In the genomic region with DNA sequence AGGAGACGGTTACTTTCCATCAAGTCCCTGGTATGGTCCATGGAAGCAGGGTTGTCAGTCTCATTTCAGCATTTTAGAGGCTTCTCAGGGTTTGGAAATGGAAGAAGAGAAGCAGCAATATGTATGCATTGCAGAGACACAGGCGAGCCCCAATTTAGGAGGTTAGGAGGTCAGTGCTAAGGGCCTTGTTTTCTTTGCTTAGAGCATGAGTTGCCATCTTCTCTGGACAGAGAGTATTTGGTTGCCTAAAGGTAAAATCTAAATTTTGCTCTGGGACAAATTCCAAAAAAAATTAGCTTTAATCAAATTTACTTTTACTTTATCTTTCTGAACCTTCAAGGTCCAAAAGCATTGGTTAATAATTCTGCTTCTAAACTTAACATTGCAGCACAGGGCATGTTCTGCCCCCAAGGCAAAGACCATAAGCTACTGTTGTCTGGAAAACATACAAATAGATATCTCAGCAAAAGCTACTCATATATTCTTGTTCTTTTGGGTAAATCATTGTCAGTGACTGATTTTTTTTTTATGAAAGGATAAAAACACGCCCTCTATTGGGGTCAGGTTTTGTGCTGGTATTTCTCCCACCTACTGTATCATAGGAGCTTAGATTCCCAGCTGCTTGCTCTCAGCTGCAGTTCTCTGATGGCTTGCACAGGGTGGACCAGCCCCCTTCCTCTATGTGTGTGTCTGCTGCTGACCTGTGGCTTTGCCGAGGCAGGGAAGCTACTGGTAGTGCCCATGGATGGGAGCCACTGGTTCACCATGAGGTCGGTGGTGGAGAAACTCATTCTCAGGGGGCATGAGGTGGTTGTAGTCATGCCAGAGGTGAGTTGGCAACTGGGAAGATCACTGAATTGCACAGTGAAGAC, we compare ENCODE assay signal across 33 cellular contexts. TPM values are rescaled to one million over a fixed set of nuclear protein-coding genes. Genes with fewer than 3 reads are reported as not detected.
"Had no signal": no experiment of that assay in that cellular context is flagged by ENCODE, and none has a peak within 500 bp of the region (broad histone marks: within the 10 kb centered on the region; RNA-seq: fewer than 3 reads in every experiment).

UGT1A9 (plus strand) TSS at position 609 of the 872 bp plus-strand sequence; CDS start at position 646, 37 bp downstream.

- H2AFZ ChIP-seq: parathyroid adenoma had no signal

- ATAC-seq: esophagus mucosa; gastrocnemius medialis; left colon; mucosa of descending colon; natural killer cell treated with Interleukin-12 subunit alpha and Interleukin-12 subunit beta and Interleukin-15 and Interleukin-18, amount 100 ng/mL, for 72 hours; stimulated activated memory B cell treated with anti-CD40 and anti-IgM and Interleukin-4, amounts not matched to agents 10 μg/mL and 1 μg/mL and 100 μg/mL, for 72 hours; stimulated activated naive CD8-positive, alpha-beta T cell treated with anti-CD3 and anti-CD28 coated beads, Interleukin-15, Interleukin-2, amounts not matched to agents 100 U/mL and 50 U/mL, for 24 hours had no signal

- DNase-seq: dorsolateral prefrontal cortex; effector CD4-positive, alpha-beta T cell; foreskin fibroblast; gastrocnemius medialis; head of caudate nucleus; left colon; mesenchymal stem cell; mucosa of descending colon; naive B cell; spleen; stimulated activated CD4-positive, alpha-beta T cell treated with anti-CD3 and anti-CD28 coated beads, Interleukin-4, amount 100 ng/mL, for 4 hours; stimulated activated naive CD8-positive, alpha-beta T cell treated with anti-CD3 and anti-CD28 coated beads, Interleukin-15, Interleukin-2, amounts not matched to agents 100 U/mL and 50 U/mL, for 24 hours; substantia nigra; testis; tibial artery; upper lobe of left lung; uterus had no signal

- H3K4me3 ChIP-seq: dorsolateral prefrontal cortex, gastrocnemius medialis, mucosa of descending colon, right atrium auricular region, skin epidermis, spleen, testis, tibial artery, upper lobe of left lung, uterus had no signal

- H3K27me3 ChIP-seq: gastrocnemius medialis, right atrium auricular region, testis, tibial artery, upper lobe of left lung, uterus had no signal

- FAIRE-seq: colon had no signal

- H3K27ac ChIP-seq: dorsolateral prefrontal cortex, gastrocnemius medialis, parathyroid adenoma, right atrium auricular region, skin epidermis, spleen, testis, tibial artery, upper lobe of left lung, uterus had no signal

- H3K36me3 ChIP-seq: gastrocnemius medialis, right atrium auricular region, spleen, tibial artery, upper lobe of left lung, uterus had no signal

- H3K4me1 ChIP-seq: gastrocnemius medialis, parathyroid adenoma, right atrium auricular region, spleen, testis, tibial artery, upper lobe of left lung, uterus had no signal

- H3K79me2 ChIP-seq: parathyroid adenoma had no signal

- H3K9ac ChIP-seq: parathyroid adenoma had no signal

- H3K9me3 ChIP-seq: gastrocnemius medialis, mucosa of descending colon, right atrium auricular region, spleen, testis, tibial artery, upper lobe of left lung, uterus had no signal

RNA-seq across cellular contexts. Expression of gene UGT1A9, which starts in this region (rescaled TPM):
- total RNA-seq: cerebellum; dorsolateral prefrontal cortex; glomerular endothelial cell; kidney epithelial cell; lower leg skin; lung microvascular endothelial cell; mesothelial cell of epicardium; natural killer cell treated with Interleukin-12 subunit alpha and Interleukin-12 subunit beta and Interleukin-15 and Interleukin-18, amount 100 ng/mL, for 72 hours; neural crest cell; osteoblast; progenitor cell of endocrine pancreas; right atrium auricular region; spleen; testis; upper lobe of left lung; uterus had no signal
- polyA plus RNA-seq: spleen had no signal
